9 cellular contexts compared by ENCODE assay signal in genomic region chr5:55821731-55822512, GRCh38. TPM values are rescaled to one million over a fixed set of nuclear protein-coding genes. Genes with fewer than 3 reads are reported as not detected.
A peak's percentile ranks its signal among the peaks of the same experiment; 100 is the strongest.
DNase-seq lines count a peak whose midpoint lies in the region; ATAC-seq and TF ChIP-seq lines count a peak whose summit lies in the region.
"Had no signal": no experiment of that assay in that cellular context is flagged by ENCODE, and none has a peak within 500 bp of the region (broad histone marks: within the 10 kb centered on the region; RNA-seq: fewer than 3 reads in every experiment).

No MANE protein-coding gene starts in this region.

- WGBS in endodermal cell (ENCODE audit: insufficient coverage in 1 of 2, insufficient read length in 1 of 2), 2 experiments: 34 to 38% methylated on average over 6 to 45 of the region's 45 CpGs

- H3K9me3 ChIP-seq in AG04450 (ENCODE audit: control insufficient read depth, insufficient read depth, low read length) (no peaks in the 10 kb centered on the region), endodermal cell (ENCODE audit: control insufficient read depth, low read length) (no peaks in the 10 kb centered on the region), muscle layer of duodenum (ENCODE audit: control insufficient read depth in 1 of 2, low read length in 2 of 2) (no peaks in the 10 kb centered on the region)

- H3K27me3 Mint-ChIP-seq in endodermal cell (ENCODE audit: insufficient read depth): peaks cover 38% of the 10 kb centered on the region

- no peaks in the 10 kb centered on the region for H3K4me1 ChIP-seq in endodermal cell (ENCODE audit: control insufficient read depth, insufficient read depth, low read length)
- peaks cover 3 to 4% of the 10 kb centered on the region in 2 donors for H3K4me1 ChIP-seq in muscle layer of duodenum (ENCODE audit: control insufficient read depth in 1 of 2, insufficient read depth in 2 of 2, low read length in 2 of 2)

- H3K4me3 ChIP-seq in AG04450 (ENCODE audit: low read depth, low read length) (peak overlapping the region; percentile 48), endodermal cell (ENCODE audit: low read length) (no peak overlapping the region), muscle layer of duodenum (ENCODE audit: low read depth in 1 of 2, low read length in 2 of 2) (peak overlapping the region; percentile 31 to 61)

- H3K4me3 Mint-ChIP-seq in endodermal cell: peak overlapping the region; percentile 60

- TF ChIP-seq CTCF in AG04450 (IDR thresholded peaks at IDR 0.05; ENCODE audit: low read depth, low read length) (no peak), RWPE1 (conservative IDR thresholded peaks at IDR 0.05; ENCODE audit: low read depth) (no peak), endodermal cell (conservative IDR thresholded peaks at IDR 0.05) (no peak)

- H3K4me1 Mint-ChIP-seq in endodermal cell: no peaks in the 10 kb centered on the region

- peaks cover 6% of the 10 kb centered on the region for H3K27me3 ChIP-seq in AG04450 (ENCODE audit: control insufficient read depth, insufficient read depth, low read length)
- H3K27me3 ChIP-seq in endodermal cell (ENCODE audit: control insufficient read depth, insufficient read depth, low read length, poor library complexity, severe bottlenecking): peaks cover 32% of the 10 kb centered on the region
- peaks cover 9% of the 10 kb centered on the region for H3K27me3 ChIP-seq in muscle layer of duodenum (ENCODE audit: low read depth, low read length)

- no peaks in the 10 kb centered on the region for H3K36me3 Mint-ChIP-seq in endodermal cell (ENCODE audit: low read depth)

- no peak overlapping the region for H3K27ac ChIP-seq in AG04450 (ENCODE audit: low read depth, low read length)
- no peak overlapping the region for H3K27ac ChIP-seq in RWPE1
- no peak overlapping the region for H3K27ac ChIP-seq in endodermal cell (ENCODE audit: low read depth, low read length)
- no peak overlapping the region for H3K27ac ChIP-seq in muscle layer of duodenum (ENCODE audit: low read length)

- CTCF ChIA-PET in AG04450 (lab: Charles Lee): no interaction called here
- CTCF ChIA-PET in RWPE1 (lab: Yijun Ruan, JAX): no interaction called here

- no peak overlapping the region for H3K9ac ChIP-seq in endodermal cell (ENCODE audit: extremely low read depth, low read length, poor library complexity, severe bottlenecking)

- H3K36me3 ChIP-seq in endodermal cell (ENCODE audit: control insufficient read depth, insufficient read depth, low read length) (no peaks in the 10 kb centered on the region), muscle layer of duodenum (ENCODE audit: control insufficient read depth in 1 of 2, insufficient read depth in 2 of 2, low read length in 2 of 2) (no peaks in the 10 kb centered on the region)

- POLR2A ChIA-PET in AG04450 (lab: Yijun Ruan, JAX) (no interaction called here), RWPE1 (lab: Yijun Ruan, JAX; ENCODE audit: low non-redundant PET) (no interaction called here)

- ATAC-seq in GM21381 (IDR thresholded peaks at IDR 0.05; ENCODE audit: unreplicated experiment) (no peak), HG03039 (IDR thresholded peaks at IDR 0.05; ENCODE audit: unreplicated experiment) (no peak), GM19397 (IDR thresholded peaks at IDR 0.05; ENCODE audit: unreplicated experiment) (no peak)

- H3K9me3 Mint-ChIP-seq in endodermal cell: no peaks in the 10 kb centered on the region

- peak overlapping the region; percentile 66 for H3K27ac Mint-ChIP-seq in endodermal cell

- no peak for DNase-seq in AG04450 (ENCODE audit: low read depth, low spot score)
- peak; percentile 33 for DNase-seq in RWPE1 (ENCODE audit: low spot score)
- DNase-seq in endodermal cell: peak; percentile 74
- no peak for DNase-seq in NCI-H146 (lab: John Stamatoyannopoulos, UW)

RNA-seq across cellular contexts. Expression of gene IL31RA, which starts 29.2 kb away (rescaled TPM):
- 1.5 and 1.9 TPM in 2 replicates for polyA plus RNA-seq in AG04450 (2011; rRNA removed)
- 1.0 and 1.1 TPM in 2 replicates for polyA minus RNA-seq in AG04450 (2011; rRNA and poly(A)+ RNA removed)
- total RNA-seq in endodermal cell: not detected
- polyA plus RNA-seq in endodermal cell (2013, experiment 1 of 2): not detected
- polyA plus RNA-seq in endodermal cell (2013, experiment 2 of 2): not detected
- total RNA-seq: liver had no signal
- polyA plus RNA-seq: liver had no signal

Comparison
In these comparisons a context has a peak if more than half of its experiments do, and no peak if none do; other contexts are left out.
1. DNase-seq: peak in RWPE1 (single experiment) and endodermal cell (single experiment); none in AG04450 (single experiment) and NCI-H146 (single experiment).